Comparison of ENCODE assay signal across 16 cellular contexts in the genomic region with DNA sequence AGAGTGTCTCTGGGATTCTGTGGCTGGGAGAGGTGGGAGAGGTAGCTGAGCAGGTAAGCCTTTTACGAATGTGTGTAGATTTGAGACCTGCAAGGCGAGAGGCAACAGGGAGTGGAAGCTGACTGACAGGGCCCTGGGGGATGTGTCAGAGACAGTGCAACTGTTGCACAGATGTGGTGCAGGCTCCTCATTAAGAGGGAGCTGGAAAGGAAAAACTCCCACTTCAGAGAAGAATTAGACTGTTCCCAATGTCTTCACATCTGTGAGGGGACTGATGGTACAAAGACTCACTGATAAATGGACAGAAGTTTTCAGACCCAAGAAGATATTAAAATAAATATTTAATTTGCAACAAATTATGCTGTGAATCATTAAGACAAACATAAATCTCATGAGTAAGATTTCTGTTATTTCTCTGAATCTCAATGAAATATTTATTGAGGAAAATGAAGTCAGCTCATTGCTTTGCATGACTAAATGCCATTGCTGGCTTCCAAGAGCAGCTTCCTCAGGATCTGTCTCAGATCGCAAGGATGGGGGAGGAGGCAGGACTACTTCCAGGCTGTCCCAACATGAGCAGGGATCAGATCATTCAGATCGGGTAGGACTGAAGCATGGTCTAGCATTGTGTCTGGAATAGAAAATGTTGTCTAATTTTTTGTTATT.
DNase-seq lines count a peak whose midpoint lies in the region; TF ChIP-seq lines count a peak whose summit lies in the region.
"Had no signal": no experiment of that assay in that cellular context is flagged by ENCODE, and none has a peak within 500 bp of the region (broad histone marks: within the 10 kb centered on the region; RNA-seq: fewer than 3 reads in every experiment).

No MANE protein-coding gene starts in this region.

- no peaks in the 10 kb centered on the region for H3K36me3 ChIP-seq in transverse colon

- TF ChIP-seq CTCF in nephron progenitor cell (IDR thresholded peaks at IDR 0.05) (no peak), transverse colon (IDR thresholded peaks at IDR 0.05) (no peak)

- CTCF ChIA-PET in activated CD4-positive, alpha-beta memory T cell treated with anti-CD3 and anti-CD28 coated beads for 36 hours (lab: Charles Lee) = no interaction called here

- H3K4me3 Mint-ChIP-seq in nephron progenitor cell = no peak overlapping the region
- H3K4me3 Mint-ChIP-seq in activated CD4-positive, alpha-beta memory T cell treated with anti-CD3 and anti-CD28 coated beads for 36 hours = no peak overlapping the region
- H3K4me3 Mint-ChIP-seq: stimulated activated naive CD8-positive, alpha-beta T cell treated with anti-CD3 and anti-CD28 coated beads, Interleukin-15, amount 100 ng/mL, for 72 hours had no signal

- DNase-seq in ELF-1 (ENCODE audit: low read depth, low spot score) = peak; percentile 16
- peak; percentile 74 for DNase-seq in NCI-H2171 treated with DMSO at 0.1 percent for 48 hours (lab: John Stamatoyannopoulos, UW)
- peak; percentile 56 for DNase-seq in dedifferentiated amniotic fluid mesenchymal stem cell (ENCODE audit: extremely low spot score)
- DNase-seq in nephron progenitor cell = no peak
- DNase-seq in middle frontal gyrus (ENCODE audit: extremely low spot score, low spot score) = no peak
- DNase-seq in NCI-H510A (lab: John Stamatoyannopoulos, UW) = no peak
- no peak for DNase-seq in transverse colon
- DNase-seq in activated CD4-positive, alpha-beta memory T cell treated with anti-CD3 and anti-CD28 coated beads for 36 hours = no peak
- DNase-seq: effector memory CD4-positive, alpha-beta T cell; H7; hippocampal formation; OCI-M1; stimulated activated CD4-positive, alpha-beta T cell treated with anti-CD3 and anti-CD28 coated beads, Interleukin-2, amount 100 ng/mL, for 48 hours; stimulated activated naive CD8-positive, alpha-beta T cell treated with anti-CD3 and anti-CD28 coated beads, Interleukin-15, amount 100 ng/mL, for 72 hours; T-helper 9 cell had no signal

- in situ Hi-C loops in transverse colon (cut with MboI; ENCODE audit: low pct_ligation_motif_present in 1 of 4, low pct_unique_long_range_greater_than_20kb in 1 of 4, low sequenced_read_pairs in 3 of 4) = no loop called here

- no peak for TF ChIP-seq EP300 in transverse colon (IDR thresholded peaks at IDR 0.05; ENCODE audit: low read depth)

- no peak for TF ChIP-seq POLR2A in transverse colon (IDR thresholded peaks at IDR 0.05)

- no peaks in the 10 kb centered on the region for H3K9me3 ChIP-seq in transverse colon

- H3K27me3 Mint-ChIP-seq in nephron progenitor cell (ENCODE audit: low read depth, poor library complexity) = peaks cover 3% of the 10 kb centered on the region
- H3K27me3 Mint-ChIP-seq in activated CD4-positive, alpha-beta memory T cell treated with anti-CD3 and anti-CD28 coated beads for 36 hours = peaks cover 10% of the 10 kb centered on the region

- peaks cover 21% of the 10 kb centered on the region for H3K36me3 Mint-ChIP-seq in nephron progenitor cell (ENCODE audit: low read depth)
- H3K36me3 Mint-ChIP-seq in activated CD4-positive, alpha-beta memory T cell treated with anti-CD3 and anti-CD28 coated beads for 36 hours = no peaks in the 10 kb centered on the region

- peak overlapping the region; percentile 76 for H3K27ac Mint-ChIP-seq in nephron progenitor cell
- H3K27ac Mint-ChIP-seq in activated CD4-positive, alpha-beta memory T cell treated with anti-CD3 and anti-CD28 coated beads for 36 hours = no peak overlapping the region

- H3K4me1 ChIP-seq in transverse colon = no peaks in the 10 kb centered on the region

- POLR2A ChIA-PET in activated CD4-positive, alpha-beta memory T cell treated with anti-CD3 and anti-CD28 coated beads for 36 hours (lab: Charles Lee) = no interaction called here

- no peaks in the 10 kb centered on the region for H3K9me3 Mint-ChIP-seq in nephron progenitor cell
- H3K9me3 Mint-ChIP-seq in activated CD4-positive, alpha-beta memory T cell treated with anti-CD3 and anti-CD28 coated beads for 36 hours = no peaks in the 10 kb centered on the region
- H3K9me3 Mint-ChIP-seq: stimulated activated naive CD8-positive, alpha-beta T cell treated with anti-CD3 and anti-CD28 coated beads, Interleukin-15, amount 100 ng/mL, for 72 hours had no signal

- no peak overlapping the region for H3K4me3 ChIP-seq in transverse colon
- H3K4me3 ChIP-seq: K562 had no signal

- WGBS in transverse colon (ENCODE audit: low coverage in 1 of 2), 2 donors = 77 to 92% methylated on average over 2 to 4 of the region's 4 CpGs

- H3K4me1 Mint-ChIP-seq in nephron progenitor cell = peaks cover 60% of the 10 kb centered on the region
- no peaks in the 10 kb centered on the region for H3K4me1 Mint-ChIP-seq in activated CD4-positive, alpha-beta memory T cell treated with anti-CD3 and anti-CD28 coated beads for 36 hours (ENCODE audit: low read depth)
- H3K4me1 Mint-ChIP-seq: stimulated activated naive CD8-positive, alpha-beta T cell treated with anti-CD3 and anti-CD28 coated beads, Interleukin-15, amount 100 ng/mL, for 72 hours had no signal

- no peak overlapping the region for H3K27ac ChIP-seq in transverse colon

- no peaks in the 10 kb centered on the region for H3K27me3 ChIP-seq in transverse colon

- intact Hi-C loops in transverse colon (cut with DNase I; ENCODE audit: low total_unique reads) = no loop called here
- intact Hi-C loops in activated CD4-positive, alpha-beta memory T cell treated with anti-CD3 and anti-CD28 coated beads for 36 hours (cut with micrococcal nuclease) = no loop called here

Comparison
In these comparisons a context has a peak if more than half of its experiments do, and no peak if none do; other contexts are left out.
1. DNase-seq: peak in ELF-1 (single experiment), NCI-H2171 treated with DMSO at 0.1 percent for 48 hours (single experiment) and dedifferentiated amniotic fluid mesenchymal stem cell (single experiment); none in nephron progenitor cell (single experiment), middle frontal gyrus (single experiment), NCI-H510A (single experiment), transverse colon (single experiment) and activated CD4-positive, alpha-beta memory T cell treated with anti-CD3 and anti-CD28 coated beads for 36 hours (single experiment).